8 cellular contexts compared by ENCODE assay signal in genomic region chr2:69946351-69947077, GRCh38. TPM values are rescaled to one million over a fixed set of nuclear protein-coding genes. Genes with fewer than 3 reads are reported as not detected.
DNase-seq lines count a peak whose midpoint lies in the region; ATAC-seq and TF ChIP-seq lines count a peak whose summit lies in the region.

No MANE protein-coding gene starts in this region.

- H3K27me3 Mint-ChIP-seq in activated CD8-positive, alpha-beta T cell treated with anti-CD3 and anti-CD28 coated beads for 36 hours, result no peaks in the 10 kb centered on the region

- POLR2A ChIA-PET in activated CD8-positive, alpha-beta T cell treated with anti-CD3 and anti-CD28 coated beads for 36 hours (lab: Charles Lee), result interaction anchor here (0.9 to 2.2 kb wide), 9 partner anchors 8 to 196 kb away, joined by 3 to 9 read pairs (median 4); partner anchors contain the start of gene MXD1

- H3K4me1 Mint-ChIP-seq in activated CD8-positive, alpha-beta T cell treated with anti-CD3 and anti-CD28 coated beads for 36 hours (ENCODE audit: low read depth), result peaks cover 37% of the 10 kb centered on the region

- peak; percentile 89 for ATAC-seq in activated CD8-positive, alpha-beta T cell treated with anti-CD3 and anti-CD28 coated beads for 36 hours

- no peaks in the 10 kb centered on the region for H3K9me3 ChIP-seq in BLaER1 treated with 17β-estradiol and CSF1 and Interleukin-3, amounts not matched to agents 10 nM and 100 nM (replicated peaks in 1 of 11)

- intact Hi-C loops in activated CD8-positive, alpha-beta T cell treated with anti-CD3 and anti-CD28 coated beads for 36 hours (cut with micrococcal nuclease), result no loop called here

- peak overlapping the region; percentile 23 to 90 (median 65) for H3K27ac ChIP-seq in BLaER1 treated with 17β-estradiol and CSF1 and Interleukin-3, amounts not matched to agents 10 nM and 100 nM

- CTCF ChIA-PET in activated CD8-positive, alpha-beta T cell treated with anti-CD3 and anti-CD28 coated beads for 36 hours (lab: Charles Lee), result interaction anchor here (1.4 to 2.0 kb wide), 3 partner anchors 34 to 130 kb away, joined by 3 to 4 read pairs (median 4); partner anchors contain the start of gene SNRNP27

- TF ChIP-seq CTCF in GM20000 (IDR thresholded peaks at IDR 0.05; ENCODE audit: extremely low read depth, missing control alignments) (no peak), fibroblast of pulmonary artery (IDR thresholded peaks at IDR 0.05; ENCODE audit: low read length, missing control alignments) (no peak)
- no peak for TF ChIP-seq CTCF in activated CD8-positive, alpha-beta T cell treated with anti-CD3 and anti-CD28 coated beads for 36 hours (IDR thresholded peaks at IDR 0.05)

- H3K4me3 Mint-ChIP-seq in activated CD8-positive, alpha-beta T cell treated with anti-CD3 and anti-CD28 coated beads for 36 hours, result no peak overlapping the region

- peak overlapping the region; percentile 40 for H3K27ac Mint-ChIP-seq in activated CD8-positive, alpha-beta T cell treated with anti-CD3 and anti-CD28 coated beads for 36 hours

- no peaks in the 10 kb centered on the region for H3K27me3 ChIP-seq in BLaER1 treated with 17β-estradiol and CSF1 and Interleukin-3, amounts not matched to agents 10 nM and 100 nM

- H3K36me3 Mint-ChIP-seq in activated CD8-positive, alpha-beta T cell treated with anti-CD3 and anti-CD28 coated beads for 36 hours (ENCODE audit: low read depth), result no peaks in the 10 kb centered on the region

- H3K9ac ChIP-seq in BLaER1 treated with 17β-estradiol and CSF1 and Interleukin-3, amounts not matched to agents 10 nM and 100 nM, result peak overlapping the region in 10 of 11 experiments; percentile 8 to 71 (median 37); a peak in 14 of 22 replicates

- peak overlapping the region; percentile 54 to 86 (median 74) for H3K4me2 ChIP-seq in BLaER1 treated with 17β-estradiol and CSF1 and Interleukin-3, amounts not matched to agents 10 nM and 100 nM

- peaks cover 0 to 27% (median 10%) of the 10 kb centered on the region in 11 experiments; a peak in 12 of 22 replicates for H3K36me3 ChIP-seq in BLaER1 treated with 17β-estradiol and CSF1 and Interleukin-3, amounts not matched to agents 10 nM and 100 nM

- H3K4me1 ChIP-seq in BLaER1 treated with 17β-estradiol and CSF1 and Interleukin-3, amounts not matched to agents 10 nM and 100 nM, result peaks cover 21 to 78% (median 33%) of the 10 kb centered on the region in 10 experiments

- no peaks in the 10 kb centered on the region for H3K9me3 Mint-ChIP-seq in activated CD8-positive, alpha-beta T cell treated with anti-CD3 and anti-CD28 coated beads for 36 hours

- H4K20me1 ChIP-seq in BLaER1 treated with 17β-estradiol and CSF1 and Interleukin-3, amounts not matched to agents 10 nM and 100 nM, result peaks cover 0 to 21% (median 0%) of the 10 kb centered on the region in 11 experiments; a peak in 3 of 22 replicates

- DNase-seq in GM20000 (ENCODE audit: low spot score), result peak; percentile 79
- peak; percentile 53 to 61 for DNase-seq in Kasumi-1 (lab: John Stamatoyannopoulos, UW)
- peak; percentile 77 for DNase-seq in activated CD8-positive, alpha-beta T cell treated with anti-CD3 and anti-CD28 coated beads for 36 hours
- DNase-seq in fibroblast of pulmonary artery (ENCODE audit: low read depth), result peak; percentile 61
- DNase-seq in stimulated activated CD8-positive, alpha-beta memory T cell treated with anti-CD3 and anti-CD28 coated beads, Interleukin-4, amount 100 ng/mL, for 4 hours (ENCODE audit: low read depth in 2 of 2, low spot score in 1 of 2), result peak; percentile 24 to 31
- DNase-seq in NCI-H1436 (lab: John Stamatoyannopoulos, UW), result no peak
- no peak for DNase-seq in cerebellar nuclear complex (lab: John Stamatoyannopoulos, UW)

- no peak overlapping the region; a peak in 1 of 20 replicates for H3K4me3 ChIP-seq in BLaER1 treated with 17β-estradiol and CSF1 and Interleukin-3, amounts not matched to agents 10 nM and 100 nM
- H3K4me3 ChIP-seq in fibroblast of pulmonary artery (replicated peaks; ENCODE audit: low read depth, low read length), result no peak overlapping the region

RNA-seq across cellular contexts. Expression of gene ASPRV1, which starts 14.9 kb away (rescaled TPM):
- total RNA-seq in activated CD8-positive, alpha-beta T cell treated with anti-CD3 and anti-CD28 coated beads for 36 hours, result under 1 TPM; 0.65 to 0.76 TPM

RNA-seq across cellular contexts. Expression of gene MXD1, which starts 31.6 kb away (rescaled TPM):
- 10 to 100 TPM in 1 of 2 experiments, 1 to 10 TPM in 1; 9.9 to 11.7 TPM for total RNA-seq in activated CD8-positive, alpha-beta T cell treated with anti-CD3 and anti-CD28 coated beads for 36 hours

RNA-seq across cellular contexts. Expression of gene SNRNP27, which starts 52.8 kb away (rescaled TPM):
- 10 to 100 TPM; 54.3 to 57.9 TPM for total RNA-seq in activated CD8-positive, alpha-beta T cell treated with anti-CD3 and anti-CD28 coated beads for 36 hours

Comparison
In these comparisons a context has a peak if more than half of its experiments do, and no peak if none do; other contexts are left out.
1. DNase-seq: peak in GM20000 (single experiment), Kasumi-1 (2 of 2), activated CD8-positive, alpha-beta T cell treated with anti-CD3 and anti-CD28 coated beads for 36 hours (single experiment), fibroblast of pulmonary artery (single experiment) and stimulated activated CD8-positive, alpha-beta memory T cell treated with anti-CD3 and anti-CD28 coated beads, Interleukin-4, amount 100 ng/mL, for 4 hours (2 of 2); none in NCI-H1436 (single experiment) and cerebellar nuclear complex (0 of 2).